ENCODE assay signal across 20 cellular contexts in genomic region chr10:109647627-109648026, GRCh38.
A peak's percentile ranks its signal among the peaks of the same experiment; 100 is the strongest.
DNase-seq lines count a peak whose midpoint lies in the region; TF ChIP-seq lines count a peak whose summit lies in the region.
"Had no signal": no experiment of that assay in that cellular context is flagged by ENCODE, and none has a peak within 500 bp of the region (broad histone marks: within the 10 kb centered on the region; RNA-seq: fewer than 3 reads in every experiment).

No MANE protein-coding gene starts in this region.

- H3K18ac ChIP-seq in mesendoderm (ENCODE audit: low read length), result no peak overlapping the region

- H2BK120ac ChIP-seq in mesendoderm (ENCODE audit: low read depth, low read length), result no peak overlapping the region

- H3K23ac ChIP-seq in mesendoderm (ENCODE audit: low read length), result no peak overlapping the region

- H3K27ac ChIP-seq in mesendoderm (ENCODE audit: low read depth, low read length), result no peak overlapping the region
- H3K27ac ChIP-seq: adrenal gland; BLaER1 treated with 17β-estradiol and CSF1 and Interleukin-3, amounts not matched to agents 10 nM and 100 nM; cardiac muscle cell; dorsolateral prefrontal cortex; esophagus squamous epithelium; spleen had no signal

- H2BK15ac ChIP-seq in mesendoderm (replicated peaks; ENCODE audit: low read depth), result no peak overlapping the region

- H3K4me2 ChIP-seq in mesendoderm (ENCODE audit: low read length), result no peak overlapping the region
- H3K4me2 ChIP-seq: BLaER1 treated with 17β-estradiol and CSF1 and Interleukin-3, amounts not matched to agents 10 nM and 100 nM had no signal

- no peak overlapping the region for H3K9ac ChIP-seq in mesendoderm (ENCODE audit: low read length)
- H3K9ac ChIP-seq: BLaER1 treated with 17β-estradiol and CSF1 and Interleukin-3, amounts not matched to agents 10 nM and 100 nM had no signal

- no peak overlapping the region for H3K56ac ChIP-seq in mesendoderm (ENCODE audit: low read length)

- H3K4me3 ChIP-seq in mesendoderm (ENCODE audit: low read length), result no peak overlapping the region
- H3K4me3 ChIP-seq: adrenal gland; BLaER1 treated with 17β-estradiol and CSF1 and Interleukin-3, amounts not matched to agents 10 nM and 100 nM; cardiac muscle cell; dorsolateral prefrontal cortex; esophagus squamous epithelium; HAP-1; spleen had no signal

- TF ChIP-seq EP300 in Ishikawa (IDR thresholded peaks at IDR 0.05; ENCODE audit: borderline replicate concordance), result no peak

- no peaks in the 10 kb centered on the region for H3K4me1 ChIP-seq in mesendoderm (ENCODE audit: control insufficient read depth, low read depth, low read length)
- H3K4me1 ChIP-seq: adrenal gland, esophagus squamous epithelium, HAP-1, spleen had no signal

- no peaks in the 10 kb centered on the region for H3K36me3 ChIP-seq in mesendoderm (ENCODE audit: control insufficient read depth, insufficient read depth, low read length)
- H3K36me3 ChIP-seq: adrenal gland; BLaER1 treated with 17β-estradiol and CSF1 and Interleukin-3, amounts not matched to agents 10 nM and 100 nM; cardiac muscle cell; esophagus squamous epithelium; HAP-1; spleen had no signal

- no peaks in the 10 kb centered on the region for H3K27me3 ChIP-seq in mesendoderm (ENCODE audit: insufficient read depth, low read length, poor library complexity)
- H3K27me3 ChIP-seq: adrenal gland; BLaER1 treated with 17β-estradiol and CSF1 and Interleukin-3, amounts not matched to agents 10 nM and 100 nM; cardiac muscle cell; esophagus squamous epithelium; spleen had no signal

- no peak overlapping the region for H2AK5ac ChIP-seq in mesendoderm (ENCODE audit: low read length)

- no peak overlapping the region for H3K4ac ChIP-seq in mesendoderm (ENCODE audit: low read depth, low read length)

- no CpG with 5 or more reads among the region's 5 CpGs for WGBS in mesendoderm (ENCODE audit: extremely low coverage, insufficient coverage, low lambda C conversion rate)

- no peak overlapping the region for H2BK5ac ChIP-seq in mesendoderm (ENCODE audit: low read length)

- peak; percentile 33 for TF ChIP-seq RAD21 in Ishikawa (IDR thresholded peaks at IDR 0.05; ENCODE audit: low read depth)

- H3K79me1 ChIP-seq in mesendoderm (ENCODE audit: low read length), result no peaks in the 10 kb centered on the region

- DNase-seq in DMS 273 (lab: John Stamatoyannopoulos, UW; ENCODE audit: unreplicated experiment) (peak; percentile 8), DMS 273 treated with DMSO at 0.1 percent for 48 hours (lab: John Stamatoyannopoulos, UW) (no peak), OCI-M1 (lab: John Stamatoyannopoulos, UW) (peak; percentile 25), mesendoderm (peak; percentile 26)
- DNase-seq in activated effector memory CD4-positive, alpha-beta T cell treated with anti-CD3 and anti-CD28 coated beads, Interleukin-2, amount 50 U/mL, for 16 hours, result no peak
- no peak for DNase-seq in activated naive CD4-positive, alpha-beta T cell treated with anti-CD3 and anti-CD28 coated beads, Interleukin-2, amount 50 U/mL, for 16 hours
- no peak for DNase-seq in activated effector memory CD4-positive, alpha-beta T cell treated with Interleukin-2 at 50 U/mL for 16 hours
- DNase-seq: 8988T; activated CD8-positive, alpha-beta memory T cell treated with anti-CD3 and anti-CD28 coated beads, Interleukin-2, amount 10 ng/mL, durations not matched to agents 7 days and 5 days; adrenal gland; DMS153; dorsolateral prefrontal cortex; esophagus squamous epithelium; Kasumi-1; NCI-H226; spleen had no signal

- H4K8ac ChIP-seq in mesendoderm (ENCODE audit: low read depth, low read length), result no peak overlapping the region

- H3K79me2 ChIP-seq in mesendoderm (ENCODE audit: control insufficient read depth, insufficient read depth, low read length), result no peaks in the 10 kb centered on the region

- H4K5ac ChIP-seq in mesendoderm (ENCODE audit: low read length), result no peak overlapping the region

TF ChIP-seq in Ishikawa, 13 proteins besides CTCF, POLR2A, EP300 and RAD21:
- peak; percentile 85 for TF ChIP-seq USF1 (IDR thresholded peaks at IDR 0.05)
- no peak for TF ChIP-seq NFIC (IDR thresholded peaks at IDR 0.05)
TF ChIP-seq in Ishikawa: peak in this region for 1.

Comparison
In these comparisons a context has a peak if more than half of its experiments do, and no peak if none do; other contexts are left out.
1. DNase-seq: peak in DMS 273 (single experiment), OCI-M1 (single experiment) and mesendoderm (single experiment); none in DMS 273 treated with DMSO at 0.1 percent for 48 hours (single experiment), activated effector memory CD4-positive, alpha-beta T cell treated with anti-CD3 and anti-CD28 coated beads, Interleukin-2, amount 50 U/mL, for 16 hours (single experiment), activated naive CD4-positive, alpha-beta T cell treated with anti-CD3 and anti-CD28 coated beads, Interleukin-2, amount 50 U/mL, for 16 hours (single experiment) and activated effector memory CD4-positive, alpha-beta T cell treated with Interleukin-2 at 50 U/mL for 16 hours (single experiment).